ENCODE assay signal across 19 cellular contexts in the genomic region with DNA sequence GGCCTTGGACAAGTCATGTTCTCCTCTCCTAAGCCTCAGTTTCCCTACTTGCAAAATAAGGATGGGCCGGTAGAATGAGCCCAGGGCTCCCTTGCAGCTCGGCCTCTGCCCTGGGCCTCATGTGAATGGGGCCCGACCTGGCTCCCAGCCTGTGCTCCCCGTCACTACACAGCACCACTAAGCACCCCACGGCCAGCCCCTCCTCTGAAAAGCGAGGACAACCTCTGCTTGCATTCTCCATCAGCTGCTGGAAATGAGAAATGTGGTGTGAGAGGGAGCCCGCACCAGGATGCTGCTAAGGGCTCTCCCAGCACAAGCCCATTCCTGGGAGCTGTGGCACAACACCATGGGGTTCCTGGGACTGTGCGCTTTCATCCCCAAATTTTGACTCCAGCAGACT. TPM values are rescaled to one million over a fixed set of nuclear protein-coding genes. Genes with fewer than 3 reads are reported as not detected.
DNase-seq lines count a peak whose midpoint lies in the region; ATAC-seq and TF ChIP-seq lines count a peak whose summit lies in the region.
"Had no signal": no experiment of that assay in that cellular context is flagged by ENCODE, and none has a peak within 500 bp of the region (broad histone marks: within the 10 kb centered on the region; RNA-seq: fewer than 3 reads in every experiment).

No MANE protein-coding gene starts in this region.

- no peaks in the 10 kb centered on the region for H3K27me3 ChIP-seq in BLaER1 treated with 17β-estradiol and CSF1 and Interleukin-3, amounts not matched to agents 10 nM and 100 nM
- H3K27me3 ChIP-seq in SJCRH30 (no peaks in the 10 kb centered on the region), osteoblast (ENCODE audit: insufficient read depth, low read length) (no peaks in the 10 kb centered on the region), BE2C (no peaks in the 10 kb centered on the region)

- no peak overlapping the region for H3K4me3 ChIP-seq in BLaER1 treated with 17β-estradiol and CSF1 and Interleukin-3, amounts not matched to agents 10 nM and 100 nM
- H3K4me3 ChIP-seq in SJCRH30 (no peak overlapping the region), osteoblast (ENCODE audit: insufficient read depth, low read length) (no peak overlapping the region), BE2C (ENCODE audit: low read depth, low read length) (no peak overlapping the region)

- no peak for DNase-seq in activated CD8-positive, alpha-beta T cell treated with anti-CD3 and anti-CD28 coated beads for 36 hours
- DNase-seq in activated CD8-positive, alpha-beta T cell treated with anti-CD3 and anti-CD28 coated beads, Interleukin-2, amount 10 ng/mL, durations not matched to agents 7 days and 5 days: no peak
- no peak for DNase-seq in SJCRH30
- peak; percentile 58 for DNase-seq in osteoblast (ENCODE audit: insufficient read length, low spot score, missing footprints)
- DNase-seq in NCI-H2171 treated with DMSO at 0.1 percent for 48 hours (lab: John Stamatoyannopoulos, UW): no peak
- DNase-seq in BE2C: no peak
- DNase-seq: CD4-positive, alpha-beta T cell; COR-L47; KBM-7; NCI-H1092; NCI-H2029 treated with DMSO at 0.1 percent for 48 hours; NCI-H2171 had no signal

- no peak overlapping the region for H3K27ac Mint-ChIP-seq in activated CD8-positive, alpha-beta T cell treated with anti-CD3 and anti-CD28 coated beads for 36 hours
- no peak overlapping the region for H3K27ac Mint-ChIP-seq in activated CD8-positive, alpha-beta T cell treated with anti-CD3 and anti-CD28 coated beads, Interleukin-2, amount 10 ng/mL, durations not matched to agents 7 days and 5 days
- H3K27ac Mint-ChIP-seq: CD4-positive, alpha-beta T cell had no signal

- no peak overlapping the region for H2AFZ ChIP-seq in osteoblast (ENCODE audit: low read length)

- CTCF ChIA-PET in activated CD8-positive, alpha-beta T cell treated with anti-CD3 and anti-CD28 coated beads for 36 hours (lab: Charles Lee): interaction anchor here (1.7 kb wide), 1 partner anchor 15 kb away, joined by 5 read pairs; no protein-coding TSS in a partner anchor
- CTCF ChIA-PET in activated CD8-positive, alpha-beta T cell treated with anti-CD3 and anti-CD28 coated beads, Interleukin-2, amount 10 ng/mL, durations not matched to agents 7 days and 5 days (lab: Charles Lee): no interaction called here

- intact Hi-C loops in activated CD8-positive, alpha-beta T cell treated with anti-CD3 and anti-CD28 coated beads for 36 hours (cut with micrococcal nuclease): no loop called here

- H3K9me3 ChIP-seq in BLaER1 treated with 17β-estradiol and CSF1 and Interleukin-3, amounts not matched to agents 10 nM and 100 nM (replicated peaks in 1 of 11): no peaks in the 10 kb centered on the region
- H3K9me3 ChIP-seq in SJCRH30 (replicated peaks) (no peaks in the 10 kb centered on the region), osteoblast (ENCODE audit: low read depth, low read length) (no peaks in the 10 kb centered on the region), BE2C (no peaks in the 10 kb centered on the region)

- peaks cover 6% of the 10 kb centered on the region for H3K4me1 Mint-ChIP-seq in activated CD8-positive, alpha-beta T cell treated with anti-CD3 and anti-CD28 coated beads for 36 hours (ENCODE audit: low read depth)
- H3K4me1 Mint-ChIP-seq in activated CD8-positive, alpha-beta T cell treated with anti-CD3 and anti-CD28 coated beads, Interleukin-2, amount 10 ng/mL, durations not matched to agents 7 days and 5 days (ENCODE audit: low read depth): no peaks in the 10 kb centered on the region

- peaks cover 30% of the 10 kb centered on the region for H3K36me3 Mint-ChIP-seq in activated CD8-positive, alpha-beta T cell treated with anti-CD3 and anti-CD28 coated beads for 36 hours (ENCODE audit: low read depth)
- H3K36me3 Mint-ChIP-seq in activated CD8-positive, alpha-beta T cell treated with anti-CD3 and anti-CD28 coated beads, Interleukin-2, amount 10 ng/mL, durations not matched to agents 7 days and 5 days (ENCODE audit: low read depth): peaks cover 38% of the 10 kb centered on the region

- no peaks in the 10 kb centered on the region for H3K79me2 ChIP-seq in osteoblast (ENCODE audit: insufficient read depth, low read length)

- H3K36me3 ChIP-seq in BLaER1 treated with 17β-estradiol and CSF1 and Interleukin-3, amounts not matched to agents 10 nM and 100 nM: peaks cover 0 to 58% (median 38%) of the 10 kb centered on the region in 11 experiments; a peak in 17 of 22 replicates
- peaks cover 24% of the 10 kb centered on the region for H3K36me3 ChIP-seq in SJCRH30
- peaks cover 29% of the 10 kb centered on the region for H3K36me3 ChIP-seq in osteoblast (ENCODE audit: insufficient read depth, low read length)
- H3K36me3 ChIP-seq in BE2C: peaks cover 15% of the 10 kb centered on the region

- peak overlapping the region in 7 of 11 experiments; percentile 51 to 76 (median 60); a peak in 9 of 22 replicates for H3K4me2 ChIP-seq in BLaER1 treated with 17β-estradiol and CSF1 and Interleukin-3, amounts not matched to agents 10 nM and 100 nM
- H3K4me2 ChIP-seq in osteoblast (ENCODE audit: insufficient read depth, low read length): no peak overlapping the region

- peaks cover 0 to 74% (median 0%) of the 10 kb centered on the region in 11 experiments; a peak in 5 of 22 replicates for H4K20me1 ChIP-seq in BLaER1 treated with 17β-estradiol and CSF1 and Interleukin-3, amounts not matched to agents 10 nM and 100 nM
- H4K20me1 ChIP-seq in osteoblast (ENCODE audit: insufficient read depth, low read length): no peaks in the 10 kb centered on the region

- ATAC-seq in activated CD8-positive, alpha-beta T cell treated with anti-CD3 and anti-CD28 coated beads for 36 hours: peak; percentile 6
- ATAC-seq in activated CD8-positive, alpha-beta T cell treated with anti-CD3 and anti-CD28 coated beads, Interleukin-2, amount 10 ng/mL, durations not matched to agents 7 days and 5 days: no peak
- ATAC-seq in GM18520 (IDR thresholded peaks at IDR 0.05; ENCODE audit: unreplicated experiment): no peak
- ATAC-seq: HepG2, SK-N-SH treated with all-trans-retinoic acid at 6 μM for 48 hours had no signal

- H3K9ac ChIP-seq in BLaER1 treated with 17β-estradiol and CSF1 and Interleukin-3, amounts not matched to agents 10 nM and 100 nM: no peak overlapping the region

- peaks cover 6 to 43% (median 33%) of the 10 kb centered on the region in 10 experiments; a peak in 15 of 20 replicates for H3K4me1 ChIP-seq in BLaER1 treated with 17β-estradiol and CSF1 and Interleukin-3, amounts not matched to agents 10 nM and 100 nM
- peaks cover 24% of the 10 kb centered on the region for H3K4me1 ChIP-seq in SJCRH30
- H3K4me1 ChIP-seq in osteoblast (ENCODE audit: insufficient read depth, low read length): no peaks in the 10 kb centered on the region
- no peaks in the 10 kb centered on the region for H3K4me1 ChIP-seq in BE2C

- H3K4me3 Mint-ChIP-seq in activated CD8-positive, alpha-beta T cell treated with anti-CD3 and anti-CD28 coated beads for 36 hours: no peak overlapping the region
- H3K4me3 Mint-ChIP-seq in activated CD8-positive, alpha-beta T cell treated with anti-CD3 and anti-CD28 coated beads, Interleukin-2, amount 10 ng/mL, durations not matched to agents 7 days and 5 days: no peak overlapping the region
- H3K4me3 Mint-ChIP-seq: CD4-positive, alpha-beta T cell had no signal

- no peaks in the 10 kb centered on the region for H3K27me3 Mint-ChIP-seq in activated CD8-positive, alpha-beta T cell treated with anti-CD3 and anti-CD28 coated beads for 36 hours
- H3K27me3 Mint-ChIP-seq in activated CD8-positive, alpha-beta T cell treated with anti-CD3 and anti-CD28 coated beads, Interleukin-2, amount 10 ng/mL, durations not matched to agents 7 days and 5 days (ENCODE audit: low read depth): no peaks in the 10 kb centered on the region
- H3K27me3 Mint-ChIP-seq: CD4-positive, alpha-beta T cell had no signal

- POLR2A ChIA-PET in activated CD8-positive, alpha-beta T cell treated with anti-CD3 and anti-CD28 coated beads for 36 hours (lab: Charles Lee): interaction anchor here (1.1 to 2.5 kb wide), 4 partner anchors 17 to 43 kb away, joined by 4 to 11 read pairs (median 6); partner anchors contain the start of gene WDR25
- POLR2A ChIA-PET in activated CD8-positive, alpha-beta T cell treated with anti-CD3 and anti-CD28 coated beads, Interleukin-2, amount 10 ng/mL, durations not matched to agents 7 days and 5 days (lab: Charles Lee): no interaction called here

- TF ChIP-seq CTCF in activated CD8-positive, alpha-beta T cell treated with anti-CD3 and anti-CD28 coated beads for 36 hours (IDR thresholded peaks at IDR 0.05): no peak
- TF ChIP-seq CTCF in osteoblast (IDR thresholded peaks at IDR 0.05; ENCODE audit: extremely low read depth, low read depth, low read length) (no peak), BE2C (IDR thresholded peaks at IDR 0.05; ENCODE audit: low read depth, low read length) (no peak)

- H3K9me3 Mint-ChIP-seq in activated CD8-positive, alpha-beta T cell treated with anti-CD3 and anti-CD28 coated beads for 36 hours: no peaks in the 10 kb centered on the region
- H3K9me3 Mint-ChIP-seq in activated CD8-positive, alpha-beta T cell treated with anti-CD3 and anti-CD28 coated beads, Interleukin-2, amount 10 ng/mL, durations not matched to agents 7 days and 5 days (ENCODE audit: insufficient read depth): no peaks in the 10 kb centered on the region
- H3K9me3 Mint-ChIP-seq: CD4-positive, alpha-beta T cell had no signal

- H3K27ac ChIP-seq in BLaER1 treated with 17β-estradiol and CSF1 and Interleukin-3, amounts not matched to agents 10 nM and 100 nM: peak overlapping the region in 1 of 11 experiments; percentile 9; a peak in 1 of 22 replicates
- H3K27ac ChIP-seq in SJCRH30 (peak overlapping the region; percentile 70), osteoblast (ENCODE audit: low read depth, low read length) (no peak overlapping the region)
- H3K27ac ChIP-seq: HL-60 had no signal

RNA-seq across cellular contexts. Expression of gene SLC25A47, which starts 10.2 kb away (rescaled TPM):
- total RNA-seq in activated CD8-positive, alpha-beta T cell treated with anti-CD3 and anti-CD28 coated beads for 36 hours: not detected
- total RNA-seq in activated CD8-positive, alpha-beta T cell treated with anti-CD3 and anti-CD28 coated beads, Interleukin-2, amount 10 ng/mL, durations not matched to agents 7 days and 5 days: not detected
- total RNA-seq in SJCRH30 (2014; rRNA removed; shearing (Covaris generic)): 0.08 TPM in 1 of 2 replicates, not detected in the other
- not detected in 2 replicates for total RNA-seq in osteoblast
- polyA plus RNA-seq in BE2C (2012; ENCODE audit: insufficient read depth, insufficient read length, low read depth): not detected
- total RNA-seq: A172; CD4-positive, alpha-beta T cell had no signal
- polyA plus RNA-seq: AG04450 had no signal

RNA-seq across cellular contexts. Expression of gene SLC25A29, which starts 27.1 kb away (rescaled TPM):
- total RNA-seq in activated CD8-positive, alpha-beta T cell treated with anti-CD3 and anti-CD28 coated beads for 36 hours: 10 to 100 TPM; 23.6 to 24.7 TPM
- 10 to 100 TPM; 29.7 to 29.9 TPM for total RNA-seq in activated CD8-positive, alpha-beta T cell treated with anti-CD3 and anti-CD28 coated beads, Interleukin-2, amount 10 ng/mL, durations not matched to agents 7 days and 5 days
- total RNA-seq in SJCRH30 (2014; rRNA removed; shearing (Covaris generic)): 55.2 and 57.1 TPM in 2 replicates
- total RNA-seq in osteoblast: 11.8 and 19.9 TPM in 2 replicates
- 62.2 TPM for polyA plus RNA-seq in BE2C (2012; ENCODE audit: insufficient read depth, insufficient read length, low read depth)

RNA-seq across cellular contexts. Expression of gene WDR25, which starts 43.0 kb away (rescaled TPM):
- 1 to 10 TPM; 6.2 to 7.5 TPM for total RNA-seq in activated CD8-positive, alpha-beta T cell treated with anti-CD3 and anti-CD28 coated beads for 36 hours
- total RNA-seq in activated CD8-positive, alpha-beta T cell treated with anti-CD3 and anti-CD28 coated beads, Interleukin-2, amount 10 ng/mL, durations not matched to agents 7 days and 5 days: 1 to 10 TPM; 7.2 to 7.9 TPM
- total RNA-seq in SJCRH30 (2014; rRNA removed; shearing (Covaris generic)): 7.4 and 8.7 TPM in 2 replicates
- total RNA-seq in osteoblast: 18.0 and 22.1 TPM in 2 replicates
- polyA plus RNA-seq in BE2C (2012; ENCODE audit: insufficient read depth, insufficient read length, low read depth): 76.3 TPM
